ENCODE assay signal across 1 cellular context in genomic region chr7:44633254-44634186, GRCh38.
TF ChIP-seq lines count a peak whose summit lies in the region.

No MANE protein-coding gene starts in this region.

TF ChIP-seq in GM12878, 131 proteins besides CTCF, POLR2A, EP300 and RAD21 (continued from another document and continues in another):
- TF ChIP-seq ZBTB33 (IDR thresholded peaks at IDR 0.05) (no peak), NBN (IDR thresholded peaks at IDR 0.05) (peak; percentile 70), CHD1 (IDR thresholded peaks at IDR 0.05; ENCODE audit: low read depth, low read length) (no peak), SRF (IDR thresholded peaks at IDR 0.05; ENCODE audit: low read depth in 2 of 2, low read length in 2 of 2) (no peak), LARP7 (IDR thresholded peaks at IDR 0.05) (peak; percentile 38; the same call in 1 of the 2 replicates), EED (IDR thresholded peaks at IDR 0.05; ENCODE audit: low read depth) (peak; percentile 87), RELA (IDR thresholded peaks at IDR 0.05; ENCODE audit: borderline replicate concordance, partially characterized antibody) (no peak), ZZZ3 (IDR thresholded peaks at IDR 0.05; ENCODE audit: control insufficient read depth, insufficient read length, low read depth) (no peak), EZH2 (IDR thresholded peaks at IDR 0.05; ENCODE audit: borderline replicate concordance, control insufficient read depth, low read depth, low read length) (no peak), USF2 (IDR thresholded peaks at IDR 0.05; ENCODE audit: borderline replicate concordance, low read depth, low read length) (peak; percentile 54; the same call in 1 of the 2 replicates), SIX5 (IDR thresholded peaks at IDR 0.05; ENCODE audit: low read depth, low read length, severe bottlenecking) (no peak), NRF1 (conservative IDR thresholded peaks at IDR 0.05; ENCODE audit: low read depth, low read length) (no peak), USF1 (IDR thresholded peaks at IDR 0.05; ENCODE audit: borderline replicate concordance, extremely low read length, insufficient read depth, low read depth, low read length) (peak; percentile 51), KAT2A (conservative IDR thresholded peaks at IDR 0.05; ENCODE audit: control insufficient read depth, low read depth, low read length) (no peak), EGR1 (IDR thresholded peaks at IDR 0.05; ENCODE audit: borderline replicate concordance in 1 of 2, low read depth in 2 of 2, low read length in 2 of 2) (0 out of 3 replicates have a peak, but pooled peaks of 1 of the 2 experiments have one; percentile 14), RUNX3 (IDR thresholded peaks at IDR 0.05; ENCODE audit: low read length) (peak; percentile 93), SMAD1 (IDR thresholded peaks at IDR 0.05; ENCODE audit: low read depth, partially characterized antibody) (no peak), HDAC6 (IDR thresholded peaks at IDR 0.05; ENCODE audit: unreplicated experiment) (no peak), PBX3 (IDR thresholded peaks at IDR 0.05; ENCODE audit: insufficient replicate concordance, low read depth, low read length) (no peak), GATAD2B (conservative IDR thresholded peaks at IDR 0.05; ENCODE audit: low read depth) (0 out of 2 replicates have a peak, but pooled peaks have one; percentile 53), FOXM1 (IDR thresholded peaks at IDR 0.05; ENCODE audit: low read depth, low read length) (peak; percentile 76; the same call in 1 of the 2 replicates), DPF2 (IDR thresholded peaks at IDR 0.05) (peak; percentile 69; the same call in 1 of the 2 replicates), ATF7 (IDR thresholded peaks at IDR 0.05; ENCODE audit: low read depth) (peak; percentile 94), CEBPB (IDR thresholded peaks at IDR 0.05; ENCODE audit: borderline replicate concordance in 1 of 2, low read depth in 2 of 2, low read length in 2 of 2) (peak; percentile 37 to 74; a peak in 2 of 4 replicates), RCOR1 (conservative IDR thresholded peaks at IDR 0.05; ENCODE audit: low read depth, low read length) (0 out of 2 replicates have a peak, but pooled peaks have one; percentile 3), TARDBP (IDR thresholded peaks at IDR 0.05; ENCODE audit: borderline replicate concordance) (no peak; the same call in 1 of the 2 replicates), ZBED1 (IDR thresholded peaks at IDR 0.05; ENCODE audit: borderline replicate concordance) (peak; percentile 73; the same call in 1 of the 2 replicates), ZNF384 (IDR thresholded peaks at IDR 0.05; ENCODE audit: borderline replicate concordance, low read depth, low read length) (peak; percentile 84), CHD4 (IDR thresholded peaks at IDR 0.05) (no peak; the same call in 1 of the 2 replicates), STAT1 (conservative IDR thresholded peaks at IDR 0.05) (no peak), BMI1 (IDR thresholded peaks at IDR 0.05; ENCODE audit: borderline replicate concordance) (peak; percentile 60), SPI1 (IDR thresholded peaks at IDR 0.05; ENCODE audit: borderline replicate concordance, insufficient read depth, low read depth, low read length) (peak; percentile 86), ZNF24 (IDR thresholded peaks at IDR 0.05) (0 out of 2 replicates have a peak, but pooled peaks have one; percentile 18), CREB1 (IDR thresholded peaks at IDR 0.05; ENCODE audit: low read depth) (no peak; the same call in 1 of the 2 replicates), SREBF2 (IDR thresholded peaks at IDR 0.05; ENCODE audit: low read length) (no peak), ASH2L (IDR thresholded peaks at IDR 0.05; ENCODE audit: borderline replicate concordance, low read depth) (no peak)
- TF ChIP-seq, protein P1, sequence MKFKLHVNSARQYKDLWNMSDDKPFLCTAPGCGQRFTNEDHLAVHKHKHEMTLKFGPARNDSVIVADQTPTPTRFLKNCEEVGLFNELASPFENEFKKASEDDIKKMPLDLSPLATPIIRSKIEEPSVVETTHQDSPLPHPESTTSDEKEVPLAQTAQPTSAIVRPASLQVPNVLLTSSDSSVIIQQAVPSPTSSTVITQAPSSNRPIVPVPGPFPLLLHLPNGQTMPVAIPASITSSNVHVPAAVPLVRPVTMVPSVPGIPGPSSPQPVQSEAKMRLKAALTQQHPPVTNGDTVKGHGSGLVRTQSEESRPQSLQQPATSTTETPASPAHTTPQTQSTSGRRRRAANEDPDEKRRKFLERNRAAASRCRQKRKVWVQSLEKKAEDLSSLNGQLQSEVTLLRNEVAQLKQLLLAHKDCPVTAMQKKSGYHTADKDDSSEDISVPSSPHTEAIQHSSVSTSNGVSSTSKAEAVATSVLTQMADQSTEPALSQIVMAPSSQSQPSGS (IDR thresholded peaks at IDR 0.05; ENCODE audit: low read length), result peak; percentile 86
- TF ChIP-seq, protein P2, sequence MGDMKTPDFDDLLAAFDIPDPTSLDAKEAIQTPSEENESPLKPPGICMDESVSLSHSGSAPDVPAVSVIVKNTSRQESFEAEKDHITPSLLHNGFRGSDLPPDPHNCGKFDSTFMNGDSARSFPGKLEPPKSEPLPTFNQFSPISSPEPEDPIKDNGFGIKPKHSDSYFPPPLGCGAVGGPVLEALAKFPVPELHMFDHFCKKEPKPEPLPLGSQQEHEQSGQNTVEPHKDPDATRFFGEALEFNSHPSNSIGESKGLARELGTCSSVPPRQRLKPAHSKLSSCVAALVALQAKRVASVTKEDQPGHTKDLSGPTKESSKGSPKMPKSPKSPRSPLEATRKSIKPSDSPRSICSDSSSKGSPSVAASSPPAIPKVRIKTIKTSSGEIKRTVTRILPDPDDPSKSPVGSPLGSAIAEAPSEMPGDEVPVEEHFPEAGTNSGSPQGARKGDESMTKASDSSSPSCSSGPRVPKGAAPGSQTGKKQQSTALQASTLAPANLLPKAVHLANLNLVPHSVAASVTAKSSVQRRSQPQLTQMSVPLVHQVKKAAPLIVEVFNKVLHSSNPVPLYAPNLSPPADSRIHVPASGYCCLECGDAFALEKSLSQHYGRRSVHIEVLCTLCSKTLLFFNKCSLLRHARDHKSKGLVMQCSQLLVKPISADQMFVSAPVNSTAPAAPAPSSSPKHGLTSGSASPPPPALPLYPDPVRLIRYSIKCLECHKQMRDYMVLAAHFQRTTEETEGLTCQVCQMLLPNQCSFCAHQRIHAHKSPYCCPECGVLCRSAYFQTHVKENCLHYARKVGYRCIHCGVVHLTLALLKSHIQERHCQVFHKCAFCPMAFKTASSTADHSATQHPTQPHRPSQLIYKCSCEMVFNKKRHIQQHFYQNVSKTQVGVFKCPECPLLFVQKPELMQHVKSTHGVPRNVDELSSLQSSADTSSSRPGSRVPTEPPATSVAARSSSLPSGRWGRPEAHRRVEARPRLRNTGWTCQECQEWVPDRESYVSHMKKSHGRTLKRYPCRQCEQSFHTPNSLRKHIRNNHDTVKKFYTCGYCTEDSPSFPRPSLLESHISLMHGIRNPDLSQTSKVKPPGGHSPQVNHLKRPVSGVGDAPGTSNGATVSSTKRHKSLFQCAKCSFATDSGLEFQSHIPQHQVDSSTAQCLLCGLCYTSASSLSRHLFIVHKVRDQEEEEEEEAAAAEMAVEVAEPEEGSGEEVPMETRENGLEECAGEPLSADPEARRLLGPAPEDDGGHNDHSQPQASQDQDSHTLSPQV (IDR thresholded peaks at IDR 0.05), result 0 out of 2 replicates have a peak, but pooled peaks have one; percentile 42
- TF ChIP-seq, protein P3, sequence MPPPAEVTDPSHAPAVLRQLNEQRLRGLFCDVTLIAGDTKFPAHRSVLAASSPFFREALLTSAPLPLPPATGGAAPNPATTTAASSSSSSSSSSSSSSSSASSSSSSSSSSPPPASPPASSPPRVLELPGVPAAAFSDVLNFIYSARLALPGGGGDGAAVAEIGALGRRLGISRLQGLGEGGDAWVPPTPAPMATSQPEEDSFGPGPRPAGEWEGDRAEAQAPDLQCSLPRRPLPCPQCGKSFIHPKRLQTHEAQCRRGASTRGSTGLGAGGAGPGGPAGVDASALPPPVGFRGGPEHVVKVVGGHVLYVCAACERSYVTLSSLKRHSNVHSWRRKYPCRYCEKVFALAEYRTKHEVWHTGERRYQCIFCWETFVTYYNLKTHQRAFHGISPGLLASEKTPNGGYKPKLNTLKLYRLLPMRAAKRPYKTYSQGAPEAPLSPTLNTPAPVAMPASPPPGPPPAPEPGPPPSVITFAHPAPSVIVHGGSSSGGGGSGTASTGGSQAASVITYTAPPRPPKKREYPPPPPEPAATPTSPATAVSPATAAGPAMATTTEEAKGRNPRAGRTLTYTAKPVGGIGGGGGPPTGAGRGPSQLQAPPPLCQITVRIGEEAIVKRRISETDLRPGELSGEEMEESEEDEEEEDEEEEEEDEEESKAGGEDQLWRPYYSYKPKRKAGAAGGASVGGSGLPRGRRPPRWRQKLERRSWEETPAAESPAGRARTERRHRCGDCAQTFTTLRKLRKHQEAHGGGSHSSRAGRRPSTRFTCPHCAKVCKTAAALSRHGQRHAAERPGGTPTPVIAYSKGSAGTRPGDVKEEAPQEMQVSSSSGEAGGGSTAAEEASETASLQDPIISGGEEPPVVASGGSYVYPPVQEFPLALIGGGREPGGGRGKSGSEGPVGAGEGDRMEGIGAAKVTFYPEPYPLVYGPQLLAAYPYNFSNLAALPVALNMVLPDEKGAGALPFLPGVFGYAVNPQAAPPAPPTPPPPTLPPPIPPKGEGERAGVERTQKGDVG (CRISPR knock-in tag; IDR thresholded peaks at IDR 0.05), result no peak
- TF ChIP-seq, protein P4, sequence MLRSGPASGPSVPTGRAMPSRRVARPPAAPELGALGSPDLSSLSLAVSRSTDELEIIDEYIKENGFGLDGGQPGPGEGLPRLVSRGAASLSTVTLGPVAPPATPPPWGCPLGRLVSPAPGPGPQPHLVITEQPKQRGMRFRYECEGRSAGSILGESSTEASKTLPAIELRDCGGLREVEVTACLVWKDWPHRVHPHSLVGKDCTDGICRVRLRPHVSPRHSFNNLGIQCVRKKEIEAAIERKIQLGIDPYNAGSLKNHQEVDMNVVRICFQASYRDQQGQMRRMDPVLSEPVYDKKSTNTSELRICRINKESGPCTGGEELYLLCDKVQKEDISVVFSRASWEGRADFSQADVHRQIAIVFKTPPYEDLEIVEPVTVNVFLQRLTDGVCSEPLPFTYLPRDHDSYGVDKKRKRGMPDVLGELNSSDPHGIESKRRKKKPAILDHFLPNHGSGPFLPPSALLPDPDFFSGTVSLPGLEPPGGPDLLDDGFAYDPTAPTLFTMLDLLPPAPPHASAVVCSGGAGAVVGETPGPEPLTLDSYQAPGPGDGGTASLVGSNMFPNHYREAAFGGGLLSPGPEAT (IDR thresholded peaks at IDR 0.05; ENCODE audit: low read depth), result peak; percentile 84
- TF ChIP-seq, protein P5, sequence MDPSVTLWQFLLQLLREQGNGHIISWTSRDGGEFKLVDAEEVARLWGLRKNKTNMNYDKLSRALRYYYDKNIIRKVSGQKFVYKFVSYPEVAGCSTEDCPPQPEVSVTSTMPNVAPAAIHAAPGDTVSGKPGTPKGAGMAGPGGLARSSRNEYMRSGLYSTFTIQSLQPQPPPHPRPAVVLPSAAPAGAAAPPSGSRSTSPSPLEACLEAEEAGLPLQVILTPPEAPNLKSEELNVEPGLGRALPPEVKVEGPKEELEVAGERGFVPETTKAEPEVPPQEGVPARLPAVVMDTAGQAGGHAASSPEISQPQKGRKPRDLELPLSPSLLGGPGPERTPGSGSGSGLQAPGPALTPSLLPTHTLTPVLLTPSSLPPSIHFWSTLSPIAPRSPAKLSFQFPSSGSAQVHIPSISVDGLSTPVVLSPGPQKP (IDR thresholded peaks at IDR 0.05; ENCODE audit: low read depth, low read length), result no peak
- TF ChIP-seq, protein P6, sequence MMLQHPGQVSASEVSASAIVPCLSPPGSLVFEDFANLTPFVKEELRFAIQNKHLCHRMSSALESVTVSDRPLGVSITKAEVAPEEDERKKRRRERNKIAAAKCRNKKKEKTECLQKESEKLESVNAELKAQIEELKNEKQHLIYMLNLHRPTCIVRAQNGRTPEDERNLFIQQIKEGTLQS (IDR thresholded peaks at IDR 0.05; ENCODE audit: borderline replicate concordance, extremely low read depth, low read depth, low read length), result peak; percentile 44; the same call in 1 of the 2 replicates
